9 cellular contexts compared by ENCODE assay signal in the genomic region with DNA sequence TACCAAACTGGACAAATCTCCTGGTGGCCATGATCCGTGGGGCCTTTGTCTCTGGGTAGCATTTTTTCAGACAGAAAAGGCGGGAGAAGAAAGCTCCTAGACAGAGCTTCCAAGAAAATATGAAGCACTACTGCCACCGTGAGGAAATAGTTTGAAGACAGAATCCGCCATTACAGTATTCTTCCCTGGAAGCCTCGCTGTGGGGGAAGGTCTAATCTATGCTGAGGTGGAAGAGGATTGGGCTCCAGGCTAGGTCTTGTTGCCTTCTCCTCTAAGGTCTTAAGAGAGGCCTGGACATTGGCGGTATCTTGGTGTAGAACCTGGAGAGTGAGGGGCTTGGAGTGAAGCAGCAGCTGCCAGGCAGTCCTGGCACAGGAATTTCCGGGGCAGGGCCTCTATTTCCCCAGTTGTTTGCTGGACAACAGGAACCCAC.
DNase-seq lines count a peak whose midpoint lies in the region; ATAC-seq and TF ChIP-seq lines count a peak whose summit lies in the region.
"Had no signal": no experiment of that assay in that cellular context is flagged by ENCODE, and none has a peak within 500 bp of the region (broad histone marks: within the 10 kb centered on the region; RNA-seq: fewer than 3 reads in every experiment).

No MANE protein-coding gene starts in this region.

- ATAC-seq in HG02571 (IDR thresholded peaks at IDR 0.05; ENCODE audit: unreplicated experiment) (peak; percentile 42), natural killer cell (peak in 1 of 3 donors; percentile 63), HG03565 (IDR thresholded peaks at IDR 0.05; ENCODE audit: unreplicated experiment) (no peak), WTC11 (no peak)

- peak overlapping the region; percentile 85 for H3K4me3 Mint-ChIP-seq in natural killer cell
- H3K4me3 Mint-ChIP-seq in WTC11, result no peak overlapping the region
- H3K4me3 Mint-ChIP-seq: central memory CD8-positive, alpha-beta T cell had no signal

- H3K4me1 Mint-ChIP-seq in natural killer cell, result peaks cover 0 to 19% of the 10 kb centered on the region in 2 donors
- H3K4me1 Mint-ChIP-seq in WTC11, result no peaks in the 10 kb centered on the region
- H3K4me1 Mint-ChIP-seq: central memory CD8-positive, alpha-beta T cell had no signal

- TF ChIP-seq CTCF in natural killer cell (IDR thresholded peaks at IDR 0.05) (no peak), WTC11 (IDR thresholded peaks at IDR 0.05) (no peak)

- H3K27ac Mint-ChIP-seq in natural killer cell (peak overlapping the region in 1 of 2 donors; percentile 61), WTC11 (no peak overlapping the region; the same call in 1 of the 2 replicates)

- H3K36me3 Mint-ChIP-seq in natural killer cell, result no peaks in the 10 kb centered on the region
- peaks cover 73% of the 10 kb centered on the region for H3K36me3 Mint-ChIP-seq in WTC11

- CTCF ChIA-PET in WTC11 (lab: Charles Lee), result no interaction called here

- DNase-seq in GDM1 (lab: John Stamatoyannopoulos, UW) (peak; percentile 72), amniotic stem cell (lab: John Stamatoyannopoulos, UW) (peak; percentile 49), natural killer cell (no peak), NCI-H2171 treated with DMSO at 0.1 percent for 48 hours (lab: John Stamatoyannopoulos, UW) (no peak), RKO (ENCODE audit: low spot score) (no peak), WTC11 (ENCODE audit: low spot score) (no peak)

- intact Hi-C loops in natural killer cell (cut with micrococcal nuclease), result no loop called here

- H3K27me3 Mint-ChIP-seq in natural killer cell (ENCODE audit: low read depth in 2 of 2) (no peaks in the 10 kb centered on the region), WTC11 (ENCODE audit: low read depth) (no peaks in the 10 kb centered on the region)
- H3K27me3 Mint-ChIP-seq: central memory CD8-positive, alpha-beta T cell had no signal

- POLR2A ChIA-PET in WTC11 (lab: Charles Lee), result no interaction called here

- H3K9me3 Mint-ChIP-seq in natural killer cell (peaks cover 0 to 2% of the 10 kb centered on the region in 2 donors), WTC11 (peaks cover 9% of the 10 kb centered on the region)
- H3K9me3 Mint-ChIP-seq: central memory CD8-positive, alpha-beta T cell had no signal

TF ChIP-seq in WTC11, 78 proteins besides CTCF, POLR2A, EP300 and RAD21 (continues in another document):
- TF ChIP-seq NR1H2 (CRISPR knock-in tag; IDR thresholded peaks at IDR 0.05), result no peak
- no peak for TF ChIP-seq NFATC4 (CRISPR knock-in tag; IDR thresholded peaks at IDR 0.05)
- no peak for TF ChIP-seq CREM (CRISPR knock-in tag; IDR thresholded peaks at IDR 0.05)
- no peak for TF ChIP-seq PRRX2 (CRISPR knock-in tag; IDR thresholded peaks at IDR 0.05)
- no peak for TF ChIP-seq ZBTB43 (CRISPR knock-in tag; IDR thresholded peaks at IDR 0.05)
- TF ChIP-seq ZNF281 (CRISPR knock-in tag; IDR thresholded peaks at IDR 0.05), result no peak
- TF ChIP-seq, protein P1, sequence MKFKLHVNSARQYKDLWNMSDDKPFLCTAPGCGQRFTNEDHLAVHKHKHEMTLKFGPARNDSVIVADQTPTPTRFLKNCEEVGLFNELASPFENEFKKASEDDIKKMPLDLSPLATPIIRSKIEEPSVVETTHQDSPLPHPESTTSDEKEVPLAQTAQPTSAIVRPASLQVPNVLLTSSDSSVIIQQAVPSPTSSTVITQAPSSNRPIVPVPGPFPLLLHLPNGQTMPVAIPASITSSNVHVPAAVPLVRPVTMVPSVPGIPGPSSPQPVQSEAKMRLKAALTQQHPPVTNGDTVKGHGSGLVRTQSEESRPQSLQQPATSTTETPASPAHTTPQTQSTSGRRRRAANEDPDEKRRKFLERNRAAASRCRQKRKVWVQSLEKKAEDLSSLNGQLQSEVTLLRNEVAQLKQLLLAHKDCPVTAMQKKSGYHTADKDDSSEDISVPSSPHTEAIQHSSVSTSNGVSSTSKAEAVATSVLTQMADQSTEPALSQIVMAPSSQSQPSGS (CRISPR knock-in tag; IDR thresholded peaks at IDR 0.05; ENCODE audit: borderline replicate concordance, low read depth), result no peak
- TF ChIP-seq, protein P2, sequence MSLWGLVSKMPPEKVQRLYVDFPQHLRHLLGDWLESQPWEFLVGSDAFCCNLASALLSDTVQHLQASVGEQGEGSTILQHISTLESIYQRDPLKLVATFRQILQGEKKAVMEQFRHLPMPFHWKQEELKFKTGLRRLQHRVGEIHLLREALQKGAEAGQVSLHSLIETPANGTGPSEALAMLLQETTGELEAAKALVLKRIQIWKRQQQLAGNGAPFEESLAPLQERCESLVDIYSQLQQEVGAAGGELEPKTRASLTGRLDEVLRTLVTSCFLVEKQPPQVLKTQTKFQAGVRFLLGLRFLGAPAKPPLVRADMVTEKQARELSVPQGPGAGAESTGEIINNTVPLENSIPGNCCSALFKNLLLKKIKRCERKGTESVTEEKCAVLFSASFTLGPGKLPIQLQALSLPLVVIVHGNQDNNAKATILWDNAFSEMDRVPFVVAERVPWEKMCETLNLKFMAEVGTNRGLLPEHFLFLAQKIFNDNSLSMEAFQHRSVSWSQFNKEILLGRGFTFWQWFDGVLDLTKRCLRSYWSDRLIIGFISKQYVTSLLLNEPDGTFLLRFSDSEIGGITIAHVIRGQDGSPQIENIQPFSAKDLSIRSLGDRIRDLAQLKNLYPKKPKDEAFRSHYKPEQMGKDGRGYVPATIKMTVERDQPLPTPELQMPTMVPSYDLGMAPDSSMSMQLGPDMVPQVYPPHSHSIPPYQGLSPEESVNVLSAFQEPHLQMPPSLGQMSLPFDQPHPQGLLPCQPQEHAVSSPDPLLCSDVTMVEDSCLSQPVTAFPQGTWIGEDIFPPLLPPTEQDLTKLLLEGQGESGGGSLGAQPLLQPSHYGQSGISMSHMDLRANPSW (CRISPR knock-in tag; conservative IDR thresholded peaks at IDR 0.05; ENCODE audit: low read depth), result no peak
- TF ChIP-seq E2F1 (CRISPR knock-in tag; IDR thresholded peaks at IDR 0.05), result no peak
- no peak for TF ChIP-seq EMX1 (CRISPR knock-in tag; IDR thresholded peaks at IDR 0.05)
- no peak for TF ChIP-seq GABPB1 (CRISPR knock-in tag; IDR thresholded peaks at IDR 0.05)
- TF ChIP-seq FOXK1 (CRISPR knock-in tag; IDR thresholded peaks at IDR 0.05), result no peak
- no peak for TF ChIP-seq ZBTB21 (CRISPR knock-in tag; IDR thresholded peaks at IDR 0.05; ENCODE audit: borderline replicate concordance)
- no peak for TF ChIP-seq ATF1 (CRISPR knock-in tag; IDR thresholded peaks at IDR 0.05)
- TF ChIP-seq, protein P3, sequence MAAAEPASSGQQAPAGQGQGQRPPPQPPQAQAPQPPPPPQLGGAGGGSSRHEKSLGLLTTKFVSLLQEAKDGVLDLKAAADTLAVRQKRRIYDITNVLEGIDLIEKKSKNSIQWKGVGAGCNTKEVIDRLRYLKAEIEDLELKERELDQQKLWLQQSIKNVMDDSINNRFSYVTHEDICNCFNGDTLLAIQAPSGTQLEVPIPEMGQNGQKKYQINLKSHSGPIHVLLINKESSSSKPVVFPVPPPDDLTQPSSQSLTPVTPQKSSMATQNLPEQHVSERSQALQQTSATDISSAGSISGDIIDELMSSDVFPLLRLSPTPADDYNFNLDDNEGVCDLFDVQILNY (CRISPR knock-in tag; IDR thresholded peaks at IDR 0.05), result no peak
- no peak for TF ChIP-seq NR3C1 (CRISPR knock-in tag; conservative IDR thresholded peaks at IDR 0.05; ENCODE audit: low read depth)
- TF ChIP-seq ZNF317 (CRISPR knock-in tag; IDR thresholded peaks at IDR 0.05; ENCODE audit: borderline replicate concordance, low read depth), result no peak

Comparison
In these comparisons a context has a peak if more than half of its experiments do, and no peak if none do; other contexts are left out.
1. DNase-seq: peak in GDM1 (single experiment) and amniotic stem cell (single experiment); none in natural killer cell (single experiment), NCI-H2171 treated with DMSO at 0.1 percent for 48 hours (single experiment), RKO (single experiment) and WTC11 (single experiment).